ENCODE assay signal across 17 cellular contexts in genomic region chr12:20757-21156, GRCh38. TPM values are rescaled to one million over a fixed set of nuclear protein-coding genes. Genes with fewer than 3 reads are reported as not detected.
DNase-seq lines count a peak whose midpoint lies in the region; ATAC-seq, FAIRE-seq and TF ChIP-seq lines count a peak whose summit lies in the region.
"Had no signal": no experiment of that assay in that cellular context is flagged by ENCODE, and none has a peak within 500 bp of the region (broad histone marks: within the 10 kb centered on the region; RNA-seq: fewer than 3 reads in every experiment).

No MANE protein-coding gene starts in this region.

- no peaks in the 10 kb centered on the region for H3K27me3 Mint-ChIP-seq in activated CD8-positive, alpha-beta memory T cell treated with anti-CD3 and anti-CD28 coated beads, Interleukin-2, amount 10 ng/mL, durations not matched to agents 7 days and 5 days
- H3K27me3 Mint-ChIP-seq: CD4-positive, alpha-beta T cell had no signal

- ATAC-seq in activated CD8-positive, alpha-beta memory T cell treated with anti-CD3 and anti-CD28 coated beads, Interleukin-2, amount 10 ng/mL, durations not matched to agents 7 days and 5 days = no peak
- peak; percentile 20 for ATAC-seq in HG03342 (IDR thresholded peaks at IDR 0.05; ENCODE audit: unreplicated experiment)
- ATAC-seq: Panc1 had no signal

- no peaks in the 10 kb centered on the region for H3K27me3 ChIP-seq in layer of hippocampus (ENCODE audit: control insufficient read depth, insufficient read depth, low read length)
- H3K27me3 ChIP-seq: heart right ventricle had no signal

- peak overlapping the region; percentile 46 for H3K27ac ChIP-seq in layer of hippocampus (ENCODE audit: low read depth, low read length)
- no peak overlapping the region for H3K27ac ChIP-seq in kidney (ENCODE audit: low read depth in 2 of 2, low read length in 2 of 2)
- H3K27ac ChIP-seq: heart right ventricle had no signal

- no peak for TF ChIP-seq CTCF in kidney (IDR thresholded peaks at IDR 0.05; ENCODE audit: borderline replicate concordance, extremely low read depth, insufficient read depth)

- no peak overlapping the region for H3K4me3 ChIP-seq in kidney (ENCODE audit: low read length in 2 of 2)
- H3K4me3 ChIP-seq: heart right ventricle had no signal

- DNase-seq in activated CD8-positive, alpha-beta memory T cell treated with anti-CD3 and anti-CD28 coated beads for 24 hours = peak; percentile 54
- DNase-seq in activated CD8-positive, alpha-beta memory T cell treated with anti-CD3 and anti-CD28 coated beads, Interleukin-2, amount 10 ng/mL, durations not matched to agents 7 days and 5 days = no peak
- DNase-seq in superior temporal gyrus (ENCODE audit: extremely low spot score) (peak; percentile 23), kidney (no peak), NCI-H226 (no peak)
- no peak for DNase-seq in activated naive CD4-positive, alpha-beta T cell treated with Interleukin-2 at 50 U/mL for 16 hours
- DNase-seq: activated CD4-positive, alpha-beta T cell treated with anti-CD3 and anti-CD28 coated beads, Interleukin-2, amount 50 U/mL, for 1 hour; activated T-cell treated with anti-CD3 and anti-CD28 coated beads for 4 hours; CD4-positive, alpha-beta T cell; H7; heart right ventricle; trophoblast cell had no signal

- H3K4me1 Mint-ChIP-seq in activated CD8-positive, alpha-beta memory T cell treated with anti-CD3 and anti-CD28 coated beads, Interleukin-2, amount 10 ng/mL, durations not matched to agents 7 days and 5 days = peaks cover 17% of the 10 kb centered on the region

- H3K9ac ChIP-seq in kidney (ENCODE audit: low read length in 2 of 2) = no peak overlapping the region

- H3K27ac Mint-ChIP-seq in activated CD8-positive, alpha-beta memory T cell treated with anti-CD3 and anti-CD28 coated beads, Interleukin-2, amount 10 ng/mL, durations not matched to agents 7 days and 5 days = no peak overlapping the region

- FAIRE-seq in kidney (lab: Jason Lieb, UNC) = no peak
- FAIRE-seq: HTR-8/SVneo had no signal

- no peaks in the 10 kb centered on the region for H3K9me3 ChIP-seq in kidney (ENCODE audit: control insufficient read depth in 1 of 2, low read length in 2 of 2)
- H3K9me3 ChIP-seq: heart right ventricle had no signal

- H3K4me3 Mint-ChIP-seq in activated CD8-positive, alpha-beta memory T cell treated with anti-CD3 and anti-CD28 coated beads, Interleukin-2, amount 10 ng/mL, durations not matched to agents 7 days and 5 days = no peak overlapping the region
- H3K4me3 Mint-ChIP-seq: CD4-positive, alpha-beta T cell had no signal

- peaks cover 0 to 4% of the 10 kb centered on the region in 2 donors for H3K4me1 ChIP-seq in kidney (ENCODE audit: control insufficient read depth in 1 of 2, insufficient read depth in 1 of 2, low read depth in 1 of 2, low read length in 2 of 2)

- peaks cover 15 to 16% of the 10 kb centered on the region in 2 donors for H3K36me3 ChIP-seq in kidney (ENCODE audit: control insufficient read depth in 1 of 2, insufficient read depth in 2 of 2, low read length in 2 of 2)

- H3K36me3 Mint-ChIP-seq in activated CD8-positive, alpha-beta memory T cell treated with anti-CD3 and anti-CD28 coated beads, Interleukin-2, amount 10 ng/mL, durations not matched to agents 7 days and 5 days = peaks cover 4% of the 10 kb centered on the region

- intact Hi-C loops in kidney (cut with DNase I) = no loop called here

- CTCF ChIA-PET in activated CD8-positive, alpha-beta memory T cell treated with anti-CD3 and anti-CD28 coated beads, Interleukin-2, amount 10 ng/mL, durations not matched to agents 7 days and 5 days (lab: Charles Lee) = no interaction called here

- H3K9me3 Mint-ChIP-seq in activated CD8-positive, alpha-beta memory T cell treated with anti-CD3 and anti-CD28 coated beads, Interleukin-2, amount 10 ng/mL, durations not matched to agents 7 days and 5 days (ENCODE audit: low read depth) = no peaks in the 10 kb centered on the region
- H3K9me3 Mint-ChIP-seq: CD4-positive, alpha-beta T cell had no signal

RNA-seq across cellular contexts. Expression of gene IQSEC3, which starts 45.8 kb away (rescaled TPM):
- total RNA-seq in activated CD8-positive, alpha-beta memory T cell treated with anti-CD3 and anti-CD28 coated beads, Interleukin-2, amount 10 ng/mL, durations not matched to agents 7 days and 5 days = 1 to 10 TPM; 2.0 to 2.2 TPM
- 1.4 TPM for total RNA-seq in kidney
- 6.9 TPM for polyA plus RNA-seq in kidney (ENCODE audit: insufficient read depth, low read depth, low replicate concordance)
- total RNA-seq: A673 had no signal

Comparison
In these comparisons a context has a peak if more than half of its experiments do, and no peak if none do; other contexts are left out.
1. DNase-seq: peak in activated CD8-positive, alpha-beta memory T cell treated with anti-CD3 and anti-CD28 coated beads for 24 hours (single experiment) and superior temporal gyrus (single experiment); none in activated CD8-positive, alpha-beta memory T cell treated with anti-CD3 and anti-CD28 coated beads, Interleukin-2, amount 10 ng/mL, durations not matched to agents 7 days and 5 days (single experiment), kidney (single experiment), NCI-H226 (single experiment) and activated naive CD4-positive, alpha-beta T cell treated with Interleukin-2 at 50 U/mL for 16 hours (single experiment).